In the genomic region with DNA sequence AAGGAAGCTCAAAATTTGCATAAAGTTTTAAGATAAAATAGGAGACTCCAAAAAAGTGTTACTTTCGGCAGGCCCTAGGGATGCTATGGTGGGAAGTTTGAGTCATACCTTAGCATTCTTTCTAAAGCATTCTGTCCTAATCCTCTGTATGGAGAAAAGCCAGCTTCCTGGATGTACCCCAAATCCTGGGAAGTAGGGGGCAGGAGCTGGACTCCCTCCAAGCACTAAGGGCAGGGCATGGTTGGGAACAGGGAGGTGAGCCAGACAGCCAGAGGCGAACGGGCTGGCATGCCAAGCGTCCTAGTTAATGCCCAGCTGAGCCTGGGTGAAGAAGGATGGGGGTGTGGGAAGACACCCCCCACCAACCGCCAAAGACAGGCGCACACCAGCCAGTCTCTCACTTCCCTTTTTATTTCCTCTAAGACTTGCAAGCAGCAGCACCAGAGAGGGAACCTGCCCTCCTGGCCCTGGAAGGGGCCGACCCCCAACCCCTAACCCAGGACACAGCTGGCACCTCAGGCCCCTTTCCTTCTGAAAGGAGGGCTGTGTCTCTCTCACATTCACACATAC, we compare ENCODE assay signal across 13 cellular contexts. TPM values are rescaled to one million over a fixed set of nuclear protein-coding genes. Genes with fewer than 3 reads are reported as not detected.
DNase-seq lines count a peak whose midpoint lies in the region; ATAC-seq and TF ChIP-seq lines count a peak whose summit lies in the region.
"Had no signal": no experiment of that assay in that cellular context is flagged by ENCODE, and none has a peak within 500 bp of the region (broad histone marks: within the 10 kb centered on the region; RNA-seq: fewer than 3 reads in every experiment).

No MANE protein-coding gene starts in this region.

- CTCF ChIA-PET in activated naive CD4-positive, alpha-beta T cell treated with anti-CD3 and anti-CD28 coated beads, Interleukin-2, amount 10 ng/mL, durations not matched to agents 7 days and 5 days (lab: Charles Lee) = interaction anchor here (0.5 to 9.2 kb wide), 11 partner anchors 11 to 160 kb away, joined by 3 to 106 read pairs (median 5); partner anchors contain the start of genes RTN4RL2 and SLC43A1

- H3K4me3 ChIP-seq in GM12865 (ENCODE audit: low read depth, low read length) = no peak overlapping the region
- no peak overlapping the region for H3K4me3 ChIP-seq in ascending aorta
- H3K4me3 ChIP-seq: stomach had no signal

- H3K9me3 Mint-ChIP-seq in activated naive CD4-positive, alpha-beta T cell treated with anti-CD3 and anti-CD28 coated beads, Interleukin-2, amount 10 ng/mL, durations not matched to agents 7 days and 5 days = no peaks in the 10 kb centered on the region

- intact Hi-C loops in ascending aorta (cut with DNase I) = loop anchor here (5.0 kb wide), 1 partner anchor 137 kb away; no protein-coding TSS in a partner anchor

- H3K9me3 ChIP-seq in ascending aorta = no peaks in the 10 kb centered on the region
- H3K9me3 ChIP-seq: stomach had no signal

- peaks cover 25% of the 10 kb centered on the region for H3K36me3 Mint-ChIP-seq in activated naive CD4-positive, alpha-beta T cell treated with anti-CD3 and anti-CD28 coated beads, Interleukin-2, amount 10 ng/mL, durations not matched to agents 7 days and 5 days

- no peak overlapping the region for H3K27ac Mint-ChIP-seq in activated naive CD4-positive, alpha-beta T cell treated with anti-CD3 and anti-CD28 coated beads, Interleukin-2, amount 10 ng/mL, durations not matched to agents 7 days and 5 days

- DNase-seq in GM12865 (ENCODE audit: low read depth) (peak; percentile 47), SKM-1 (lab: John Stamatoyannopoulos, UW; ENCODE audit: unreplicated experiment) (peak; percentile 68), ascending aorta (ENCODE audit: low spot score in 2 of 2) (no peak), NCI-H526 treated with DMSO at 0.1 percent for 48 hours (lab: John Stamatoyannopoulos, UW) (no peak)
- DNase-seq in activated CD8-positive, alpha-beta memory T cell treated with anti-CD3 and anti-CD28 coated beads, Interleukin-2, amount 50 U/mL, for 48 hours = no peak
- DNase-seq in activated naive CD4-positive, alpha-beta T cell treated with anti-CD3 and anti-CD28 coated beads, Interleukin-2, amount 10 ng/mL, durations not matched to agents 7 days and 5 days = no peak
- DNase-seq: small intestine, stomach had no signal

- H3K36me3 ChIP-seq in ascending aorta = peaks cover 28 to 40% of the 10 kb centered on the region in 2 donors

- no peak overlapping the region for H3K27ac ChIP-seq in ascending aorta
- H3K27ac ChIP-seq: C4-2B, stomach had no signal

- TF ChIP-seq CTCF in GM12865 (IDR thresholded peaks at IDR 0.05; ENCODE audit: insufficient read depth, low read depth, low read length, missing control alignments) = no peak
- no peak for TF ChIP-seq CTCF in ascending aorta (IDR thresholded peaks at IDR 0.05)

- peaks cover 17% of the 10 kb centered on the region for H3K4me1 Mint-ChIP-seq in activated naive CD4-positive, alpha-beta T cell treated with anti-CD3 and anti-CD28 coated beads, Interleukin-2, amount 10 ng/mL, durations not matched to agents 7 days and 5 days

- peaks cover 0 to 10% of the 10 kb centered on the region in 2 donors for H3K4me1 ChIP-seq in ascending aorta

- H3K4me3 Mint-ChIP-seq in activated naive CD4-positive, alpha-beta T cell treated with anti-CD3 and anti-CD28 coated beads, Interleukin-2, amount 10 ng/mL, durations not matched to agents 7 days and 5 days = no peak overlapping the region

- ATAC-seq in GM21447 (IDR thresholded peaks at IDR 0.05; ENCODE audit: unreplicated experiment) = peak; percentile 59
- ATAC-seq in HG03354 (IDR thresholded peaks at IDR 0.05; ENCODE audit: poor library complexity, severe bottlenecking, unreplicated experiment) = peak; percentile 59

- H3K27me3 ChIP-seq in ascending aorta = no peaks in the 10 kb centered on the region

- peaks cover 47% of the 10 kb centered on the region for H3K27me3 Mint-ChIP-seq in activated naive CD4-positive, alpha-beta T cell treated with anti-CD3 and anti-CD28 coated beads, Interleukin-2, amount 10 ng/mL, durations not matched to agents 7 days and 5 days

RNA-seq across cellular contexts. Expression of gene RTN4RL2, which starts 23.9 kb away (rescaled TPM):
- 0.64 TPM for total RNA-seq in ascending aorta
- total RNA-seq: fibroblast of villous mesenchyme had no signal

RNA-seq across cellular contexts. Expression of gene SLC43A1, which starts 31.3 kb away (rescaled TPM):
- total RNA-seq in ascending aorta = 18.4 TPM

RNA-seq across cellular contexts. Expression of gene TIMM10, which starts 46.3 kb away (rescaled TPM):
- total RNA-seq in ascending aorta = not detected

RNA-seq across cellular contexts. Expression of gene SMTNL1, which starts 53.2 kb away (rescaled TPM):
- not detected for total RNA-seq in ascending aorta
- total RNA-seq: fibroblast of villous mesenchyme, LHCN-M2, stomach had no signal

RNA-seq across cellular contexts. Expression of gene SLC43A3, which starts 57.3 kb away (rescaled TPM):
- 211 TPM for total RNA-seq in ascending aorta

Comparison
In these comparisons a context has a peak if more than half of its experiments do, and no peak if none do; other contexts are left out.
1. DNase-seq: peak in GM12865 (single experiment) and SKM-1 (single experiment); none in activated CD8-positive, alpha-beta memory T cell treated with anti-CD3 and anti-CD28 coated beads, Interleukin-2, amount 50 U/mL, for 48 hours (single experiment), ascending aorta (0 of 2), activated naive CD4-positive, alpha-beta T cell treated with anti-CD3 and anti-CD28 coated beads, Interleukin-2, amount 10 ng/mL, durations not matched to agents 7 days and 5 days (single experiment) and NCI-H526 treated with DMSO at 0.1 percent for 48 hours (single experiment).